In the genomic region with DNA sequence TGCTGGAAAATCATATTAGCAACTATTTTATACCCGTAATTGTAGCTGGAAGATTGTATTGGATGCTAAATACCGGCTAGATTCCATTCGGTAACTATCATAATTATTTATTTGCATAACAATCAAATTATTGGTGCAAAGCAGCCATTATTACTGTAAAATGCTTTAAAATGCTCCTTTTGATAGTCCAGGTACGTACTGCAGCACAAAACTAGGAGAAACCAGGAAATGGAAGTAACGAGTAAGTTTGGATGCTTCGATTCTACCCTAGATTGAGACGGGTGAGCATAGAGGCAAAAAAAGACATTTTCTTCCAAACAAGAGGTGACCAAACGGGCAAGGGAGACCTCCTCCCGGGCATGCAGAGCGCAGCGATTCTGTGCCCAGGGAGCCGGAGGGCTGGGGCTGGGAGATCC, we compare ENCODE assay signal across 8 cellular contexts. TPM values are rescaled to one million over a fixed set of nuclear protein-coding genes. Genes with fewer than 3 reads are reported as not detected.
DNase-seq lines count a peak whose midpoint lies in the region; ATAC-seq and TF ChIP-seq lines count a peak whose summit lies in the region.

No MANE protein-coding gene starts in this region.

- H3K4me1 Mint-ChIP-seq in IgD-negative memory B cell = peaks cover 13 to 23% (median 21%) of the 10 kb centered on the region in 3 donors

- DNase-seq in NCI-H1092 treated with DMSO at 0.1 percent for 48 hours (lab: John Stamatoyannopoulos, UW) = peak; percentile 51
- no peak for DNase-seq in NCI-H1092 (lab: John Stamatoyannopoulos, UW)
- DNase-seq in choroid plexus epithelial cell (ENCODE audit: low read depth) = no peak
- peak; percentile 27 for DNase-seq in middle frontal gyrus (ENCODE audit: extremely low spot score, low spot score)
- DNase-seq in stimulated activated naive CD4-positive, alpha-beta T cell treated with Interleukin-2 at 50 U/mL for 16 hours (lab: John Stamatoyannopoulos, UW) = no peak
- no peak for DNase-seq in foreskin melanocyte

- no peak for ATAC-seq in GM21737 (IDR thresholded peaks at IDR 0.05; ENCODE audit: unreplicated experiment)

- H3K4me3 Mint-ChIP-seq in IgD-negative memory B cell = peak overlapping the region; percentile 94 to 99 (median 98)

- TF ChIP-seq CTCF in choroid plexus epithelial cell (conservative IDR thresholded peaks at IDR 0.05; ENCODE audit: low read depth, low read length) = no peak

- peaks cover 0 to 3% (median 0%) of the 10 kb centered on the region in 3 donors for H3K9me3 Mint-ChIP-seq in IgD-negative memory B cell

- H3K27me3 Mint-ChIP-seq in IgD-negative memory B cell = peaks cover under 1% of the 10 kb centered on the region

- peak overlapping the region; percentile 89 to 99 (median 94) for H3K27ac Mint-ChIP-seq in IgD-negative memory B cell

- H3K36me3 Mint-ChIP-seq in IgD-negative memory B cell = no peaks in the 10 kb centered on the region

- H3K4me3 ChIP-seq in choroid plexus epithelial cell (ENCODE audit: low read depth, low read length) = peak overlapping the region; percentile 92

RNA-seq across cellular contexts. Expression of a gene that starts 0.5 kb away (rescaled TPM):
- 48.4 TPM for polyA plus RNA-seq in IgD-negative memory B cell

Comparison
In these comparisons a context has a peak if more than half of its experiments do, and no peak if none do; other contexts are left out.
1. DNase-seq: peak in NCI-H1092 treated with DMSO at 0.1 percent for 48 hours (single experiment) and middle frontal gyrus (single experiment); none in NCI-H1092 (single experiment), choroid plexus epithelial cell (single experiment), stimulated activated naive CD4-positive, alpha-beta T cell treated with Interleukin-2 at 50 U/mL for 16 hours (single experiment) and foreskin melanocyte (single experiment).